ENCODE assay signal across 9 cellular contexts in the genomic region with DNA sequence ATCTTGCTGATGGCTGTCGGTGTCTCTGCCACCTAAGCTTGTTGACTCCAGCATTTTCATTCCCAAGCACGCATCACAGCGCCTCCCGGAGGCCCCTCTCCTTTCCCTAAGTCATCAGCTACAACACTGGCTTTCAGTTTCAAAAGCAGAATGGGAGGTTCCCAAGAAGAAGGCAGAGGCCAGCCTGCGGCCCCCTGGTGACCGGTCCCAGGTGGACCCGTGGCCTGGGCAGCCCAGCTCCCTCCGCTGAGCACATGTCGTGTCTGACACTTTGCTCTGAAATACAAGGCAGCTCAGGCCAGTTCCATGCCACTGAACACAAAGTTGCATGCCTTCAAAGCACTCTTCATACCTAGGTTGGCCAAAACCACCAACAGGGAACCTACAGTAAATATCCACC. TPM values are rescaled to one million over a fixed set of nuclear protein-coding genes. Genes with fewer than 3 reads are reported as not detected.
DNase-seq lines count a peak whose midpoint lies in the region; TF ChIP-seq lines count a peak whose summit lies in the region.
"Had no signal": no experiment of that assay in that cellular context is flagged by ENCODE, and none has a peak within 500 bp of the region (broad histone marks: within the 10 kb centered on the region; RNA-seq: fewer than 3 reads in every experiment).

No MANE protein-coding gene starts in this region.

- no peaks in the 10 kb centered on the region for H3K27me3 Mint-ChIP-seq in osteocyte (ENCODE audit: unreplicated experiment)

- peaks cover 14% of the 10 kb centered on the region for H3F3A ChIP-seq in SK-N-SH (replicated peaks; ENCODE audit: insufficient read depth)

- no peak overlapping the region for H2AFZ ChIP-seq in SK-N-SH (ENCODE audit: low read depth)
- H2AFZ ChIP-seq in fibroblast of lung (ENCODE audit: low read length): no peak overlapping the region

- H3K9me3 ChIP-seq in SK-N-SH: no peaks in the 10 kb centered on the region
- H3K9me3 ChIP-seq in fibroblast of lung (ENCODE audit: control insufficient read depth, insufficient read depth, low read depth, low read length): no peaks in the 10 kb centered on the region

- H3K9me3 Mint-ChIP-seq in osteocyte (ENCODE audit: unreplicated experiment): no peaks in the 10 kb centered on the region

- H3K79me2 ChIP-seq in SK-N-SH (ENCODE audit: insufficient read depth) (peaks cover 90% of the 10 kb centered on the region), fibroblast of lung (ENCODE audit: control insufficient read depth, insufficient read depth, low read length) (peaks cover 75% of the 10 kb centered on the region)

- CTCF ChIA-PET in SK-N-SH (lab: Yijun Ruan, JAX): interaction anchor here (0.9 to 3.8 kb wide), 21 partner anchors 11 to 226 kb away, joined by 3 to 52 read pairs (median 4); no protein-coding TSS in a partner anchor

- no peak overlapping the region for H3K4me3 Mint-ChIP-seq in osteocyte (ENCODE audit: unreplicated experiment)

- H3K9ac ChIP-seq in SK-N-SH (no peak overlapping the region), fibroblast of lung (ENCODE audit: insufficient read depth, low read length) (peak overlapping the region; percentile 52)

- H3K4me3 ChIP-seq in SK-N-SH (ENCODE audit: low read depth in 2 of 2, low read length in 1 of 2): no peak overlapping the region
- H3K4me3 ChIP-seq in fibroblast of lung (replicated peaks in 1 of 4; ENCODE audit: control extremely low read depth in 1 of 4, insufficient read depth in 1 of 4, low read depth in 3 of 4, low read length in 4 of 4): peak overlapping the region; percentile 20 to 36 (median 32)

- H4K20me1 ChIP-seq in SK-N-SH (ENCODE audit: insufficient read depth) (peaks cover 67% of the 10 kb centered on the region), fibroblast of lung (ENCODE audit: control insufficient read depth, extremely low read depth, insufficient read depth, low read length) (no peaks in the 10 kb centered on the region)

- H3K27ac ChIP-seq in C4-2B: peak overlapping the region; percentile 94
- H3K27ac ChIP-seq in SK-N-SH (ENCODE audit: low read depth in 2 of 2, low read length in 1 of 2): peak overlapping the region in 1 of 2 experiments; percentile 99; a peak in 2 of 4 replicates
- H3K27ac ChIP-seq in fibroblast of lung (ENCODE audit: insufficient read depth, low read length): peak overlapping the region; percentile 96

- H3K4me1 ChIP-seq in SK-N-SH (ENCODE audit: control insufficient read depth in 1 of 2, insufficient read depth in 2 of 2, low read depth in 1 of 2, low read length in 1 of 2): peaks cover 35 to 72% of the 10 kb centered on the region in 2 experiments
- H3K4me1 ChIP-seq in fibroblast of lung (ENCODE audit: control insufficient read depth, extremely low read depth, insufficient read depth, low read length): peaks cover 42% of the 10 kb centered on the region

- H3K36me3 Mint-ChIP-seq in osteocyte (ENCODE audit: unreplicated experiment): peaks cover 15% of the 10 kb centered on the region

- peaks cover 50% of the 10 kb centered on the region for H3K4me1 Mint-ChIP-seq in osteocyte (ENCODE audit: unreplicated experiment)

- TF ChIP-seq RAD21 in SK-N-SH (IDR thresholded peaks at IDR 0.05; ENCODE audit: low read length): no peak

- H3K27me3 ChIP-seq in SK-N-SH (ENCODE audit: insufficient read depth) (no peaks in the 10 kb centered on the region), fibroblast of lung (ENCODE audit: control insufficient read depth, insufficient read depth, low read length) (no peaks in the 10 kb centered on the region)

- H3K36me3 ChIP-seq in SK-N-SH (replicated peaks in 1 of 2; ENCODE audit: control insufficient read depth in 1 of 2, insufficient read depth in 2 of 2, low read length in 1 of 2) (peaks cover 5 to 23% of the 10 kb centered on the region in 2 experiments), fibroblast of lung (ENCODE audit: control insufficient read depth, insufficient read depth, low read length) (peaks cover 10% of the 10 kb centered on the region)

- H3K4me2 ChIP-seq in SK-N-SH (peak overlapping the region; percentile 82; the same call in 1 of the 2 replicates), fibroblast of lung (ENCODE audit: extremely low read depth, insufficient read depth, low read length) (peak overlapping the region; percentile 89)

- TF ChIP-seq CTCF in C4-2B (conservative IDR thresholded peaks at IDR 0.05): no peak; the same call in 1 of the 2 replicates
- peak; percentile 43 for TF ChIP-seq CTCF in SK-N-SH (IDR thresholded peaks at IDR 0.05)
- TF ChIP-seq CTCF in fibroblast of lung (conservative IDR thresholded peaks at IDR 0.05 in 1 of 2, IDR thresholded peaks at IDR 0.05 in 1 of 2; ENCODE audit: low read depth in 1 of 2, low read length in 2 of 2): peak; percentile 27 to 28
- TF ChIP-seq CTCF in osteocyte (IDR thresholded peaks at IDR 0.05): no peak

- no peak for TF ChIP-seq EP300 in SK-N-SH (IDR thresholded peaks at IDR 0.05; ENCODE audit: borderline replicate concordance in 1 of 2, low read depth in 1 of 2, low read length in 1 of 2)

- H3K9me2 ChIP-seq in SK-N-SH: no peaks in the 10 kb centered on the region

- H3K27ac Mint-ChIP-seq in osteocyte (ENCODE audit: unreplicated experiment): peak overlapping the region; percentile 97

- DNase-seq in SK-N-SH (peak; percentile 67), fibroblast of lung (ENCODE audit: low read depth in 2 of 2) (peak; percentile 28 to 34), osteocyte (ENCODE audit: extremely low spot score, unreplicated experiment) (no peak), NCI-H2171 (lab: John Stamatoyannopoulos, UW) (no peak), SKM-1 treated with dmso at 0.1 percent for 144 hours (lab: John Stamatoyannopoulos, UW; ENCODE audit: unreplicated experiment) (no peak), SHP77 treated with DMSO at 0.1 percent for 48 hours (lab: John Stamatoyannopoulos, UW) (no peak), GOT3 (lab: John Stamatoyannopoulos, UW) (no peak)
- DNase-seq: effector memory CD4-positive, alpha-beta T cell had no signal

- POLR2A ChIA-PET in SK-N-SH (lab: Yijun Ruan, JAX): no interaction called here

- 74% methylated on average over 8 of the region's 9 CpGs for WGBS in SK-N-SH (ENCODE audit: low lambda C conversion rate)

TF ChIP-seq in SK-N-SH, 30 proteins besides CTCF, POLR2A, EP300 and RAD21 (continues in another document):
- TF ChIP-seq JUND (IDR thresholded peaks at IDR 0.05): no peak
- no peak for TF ChIP-seq SMC3 (IDR thresholded peaks at IDR 0.05; ENCODE audit: low read depth, low read length)
- no peak for TF ChIP-seq SIN3A (IDR thresholded peaks at IDR 0.05; ENCODE audit: borderline replicate concordance, low read depth, low read length)
- no peak for TF ChIP-seq FOXM1 (IDR thresholded peaks at IDR 0.05; ENCODE audit: low read depth)
- no peak for TF ChIP-seq GABPA (IDR thresholded peaks at IDR 0.05; ENCODE audit: low read depth)
- TF ChIP-seq EZH2phosphoT487 (IDR thresholded peaks at IDR 0.05; ENCODE audit: borderline replicate concordance, low read depth): no peak
- TF ChIP-seq YY1 (IDR thresholded peaks at IDR 0.05; ENCODE audit: low read depth): no peak
- TF ChIP-seq MEF2A (IDR thresholded peaks at IDR 0.05; ENCODE audit: borderline replicate concordance, low read depth): no peak
- TF ChIP-seq TAF1 (IDR thresholded peaks at IDR 0.05; ENCODE audit: borderline replicate concordance, low read depth, low read length): no peak
- TF ChIP-seq, protein P1, sequence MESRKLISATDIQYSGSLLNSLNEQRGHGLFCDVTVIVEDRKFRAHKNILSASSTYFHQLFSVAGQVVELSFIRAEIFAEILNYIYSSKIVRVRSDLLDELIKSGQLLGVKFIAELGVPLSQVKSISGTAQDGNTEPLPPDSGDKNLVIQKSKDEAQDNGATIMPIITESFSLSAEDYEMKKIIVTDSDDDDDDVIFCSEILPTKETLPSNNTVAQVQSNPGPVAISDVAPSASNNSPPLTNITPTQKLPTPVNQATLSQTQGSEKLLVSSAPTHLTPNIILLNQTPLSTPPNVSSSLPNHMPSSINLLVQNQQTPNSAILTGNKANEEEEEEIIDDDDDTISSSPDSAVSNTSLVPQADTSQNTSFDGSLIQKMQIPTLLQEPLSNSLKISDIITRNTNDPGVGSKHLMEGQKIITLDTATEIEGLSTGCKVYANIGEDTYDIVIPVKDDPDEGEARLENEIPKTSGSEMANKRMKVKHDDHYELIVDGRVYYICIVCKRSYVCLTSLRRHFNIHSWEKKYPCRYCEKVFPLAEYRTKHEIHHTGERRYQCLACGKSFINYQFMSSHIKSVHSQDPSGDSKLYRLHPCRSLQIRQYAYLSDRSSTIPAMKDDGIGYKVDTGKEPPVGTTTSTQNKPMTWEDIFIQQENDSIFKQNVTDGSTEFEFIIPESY (IDR thresholded peaks at IDR 0.05; ENCODE audit: borderline replicate concordance, low read depth): no peak

RNA-seq across cellular contexts. Expression of a gene that starts 8.5 kb away (rescaled TPM):
- 12.7 and 19.0 TPM in 2 replicates for polyA plus RNA-seq in SK-N-SH (2012; rRNA removed)
- 7.9 and 13.5 TPM in 2 replicates for polyA plus RNA-seq in SK-N-SH (2012; cell fraction: cytosol; rRNA removed)
- 31.0 and 38.9 TPM in 2 replicates for polyA plus RNA-seq in SK-N-SH (2012; cell fraction: nucleus; rRNA removed)
- total RNA-seq in fibroblast of lung: 4.4 and 6.4 TPM in 2 replicates
- polyA plus RNA-seq in fibroblast of lung: 13.7 and 14.4 TPM in 2 replicates
- polyA plus RNA-seq in fibroblast of lung (2012): 31.8 and 34.7 TPM in 2 replicates
- 41.0 and 53.4 TPM in 2 replicates for polyA minus RNA-seq in fibroblast of lung (ENCODE audit: low replicate concordance)
- 65.8 and 68.8 TPM in 2 replicates for total RNA-seq in osteocyte

Comparison
In these comparisons a context has a peak if more than half of its experiments do, and no peak if none do; other contexts are left out.
1. CTCF ChIP-seq: peak in SK-N-SH (single experiment) and fibroblast of lung (2 of 2); none in C4-2B (single experiment) and osteocyte (single experiment).
2. DNase-seq: peak in SK-N-SH (single experiment) and fibroblast of lung (2 of 2); none in osteocyte (single experiment), NCI-H2171 (single experiment), SKM-1 treated with dmso at 0.1 percent for 144 hours (single experiment), SHP77 treated with DMSO at 0.1 percent for 48 hours (single experiment) and GOT3 (single experiment).
3. H3K4me3 ChIP-seq: peak in fibroblast of lung (4 of 4); none in SK-N-SH (0 of 2).